11 cellular contexts compared by ENCODE assay signal in genomic region chr14:93958567-93959238, GRCh38. TPM values are rescaled to one million over a fixed set of nuclear protein-coding genes. Genes with fewer than 3 reads are reported as not detected.
DNase-seq lines count a peak whose midpoint lies in the region; ATAC-seq and FAIRE-seq lines count a peak whose summit lies in the region.
"Had no signal": no experiment of that assay in that cellular context is flagged by ENCODE, and none has a peak within 500 bp of the region (broad histone marks: within the 10 kb centered on the region; RNA-seq: fewer than 3 reads in every experiment).

No MANE protein-coding gene starts in this region.

- H3K4me1 Mint-ChIP-seq in activated CD8-positive, alpha-beta memory T cell treated with anti-CD3 and anti-CD28 coated beads, Interleukin-2, amount 10 ng/mL, durations not matched to agents 7 days and 5 days: peaks cover 93% of the 10 kb centered on the region
- peaks cover 99% of the 10 kb centered on the region for H3K4me1 Mint-ChIP-seq in stimulated activated memory B cell treated with anti-CD40 and anti-IgM and Interleukin-4, amounts not matched to agents 10 μg/mL and 1 μg/mL and 100 μg/mL, for 72 hours

- WGBS in esophagus, 2 donors: 86 to 87% methylated on average over 7 of the region's 7 CpGs

- H3K36me3 ChIP-seq in SJSA1: peaks cover 4% of the 10 kb centered on the region; the same call in 1 of the 2 replicates
- no peaks in the 10 kb centered on the region for H3K36me3 ChIP-seq in esophagus (ENCODE audit: control insufficient read depth in 2 of 2, insufficient read depth in 2 of 2, low read length in 1 of 2)

- no peaks in the 10 kb centered on the region for H3K9me3 Mint-ChIP-seq in activated CD8-positive, alpha-beta memory T cell treated with anti-CD3 and anti-CD28 coated beads, Interleukin-2, amount 10 ng/mL, durations not matched to agents 7 days and 5 days (ENCODE audit: low read depth)
- H3K9me3 Mint-ChIP-seq in stimulated activated memory B cell treated with anti-CD40 and anti-IgM and Interleukin-4, amounts not matched to agents 10 μg/mL and 1 μg/mL and 100 μg/mL, for 72 hours: no peaks in the 10 kb centered on the region

- ATAC-seq in activated CD8-positive, alpha-beta memory T cell treated with anti-CD3 and anti-CD28 coated beads, Interleukin-2, amount 10 ng/mL, durations not matched to agents 7 days and 5 days: no peak
- ATAC-seq in stimulated activated memory B cell treated with anti-CD40 and anti-IgM and Interleukin-4, amounts not matched to agents 10 μg/mL and 1 μg/mL and 100 μg/mL, for 72 hours: no peak
- ATAC-seq in GM19035 (IDR thresholded peaks at IDR 0.05; ENCODE audit: unreplicated experiment) (no peak), GM21515 (IDR thresholded peaks at IDR 0.05; ENCODE audit: unreplicated experiment) (no peak)

- peak overlapping the region; percentile 67 for H3K4me3 Mint-ChIP-seq in activated CD8-positive, alpha-beta memory T cell treated with anti-CD3 and anti-CD28 coated beads, Interleukin-2, amount 10 ng/mL, durations not matched to agents 7 days and 5 days
- peak overlapping the region; percentile 70 for H3K4me3 Mint-ChIP-seq in stimulated activated memory B cell treated with anti-CD40 and anti-IgM and Interleukin-4, amounts not matched to agents 10 μg/mL and 1 μg/mL and 100 μg/mL, for 72 hours

- CTCF ChIA-PET in activated CD8-positive, alpha-beta memory T cell treated with anti-CD3 and anti-CD28 coated beads, Interleukin-2, amount 10 ng/mL, durations not matched to agents 7 days and 5 days (lab: Charles Lee): interaction anchor here (1.0 to 17.4 kb wide), 6 partner anchors 12 to 845 kb away, joined by 3 to 309 read pairs (median 4); partner anchors contain the start of gene ASB2

- H3K27ac ChIP-seq in SJSA1: peak overlapping the region; percentile 87
- H3K27ac ChIP-seq in esophagus (ENCODE audit: low read depth in 2 of 2, low read length in 1 of 2): peak overlapping the region; percentile 76 to 86
- H3K27ac ChIP-seq: dorsolateral prefrontal cortex had no signal

- H3K4me1 ChIP-seq in SJSA1 (replicated peaks) (peaks cover 38% of the 10 kb centered on the region), esophagus (ENCODE audit: control insufficient read depth in 2 of 2, insufficient read depth in 2 of 2, low read length in 1 of 2) (peaks cover 9 to 25% of the 10 kb centered on the region in 2 donors)

- H3K9me3 ChIP-seq in SJSA1 (replicated peaks) (no peaks in the 10 kb centered on the region), esophagus (ENCODE audit: control insufficient read depth in 2 of 2, insufficient read depth in 1 of 2, low read depth in 1 of 2, low read length in 1 of 2) (no peaks in the 10 kb centered on the region)

- no peak for DNase-seq in activated CD8-positive, alpha-beta memory T cell treated with anti-CD3 and anti-CD28 coated beads, Interleukin-2, amount 10 ng/mL, durations not matched to agents 7 days and 5 days
- no peak for DNase-seq in activated CD8-positive, alpha-beta memory T cell treated with anti-CD3 and anti-CD28 coated beads, Interleukin-2, amount 50 U/mL, for 4 hours
- no peak for DNase-seq in SJSA1 (ENCODE audit: low read depth in 1 of 2, low spot score in 2 of 2)
- DNase-seq in urothelium cell line (ENCODE audit: low spot score): no peak
- DNase-seq: dorsolateral prefrontal cortex had no signal

- peak overlapping the region; percentile 99 for H3K27ac Mint-ChIP-seq in activated CD8-positive, alpha-beta memory T cell treated with anti-CD3 and anti-CD28 coated beads, Interleukin-2, amount 10 ng/mL, durations not matched to agents 7 days and 5 days
- H3K27ac Mint-ChIP-seq in stimulated activated memory B cell treated with anti-CD40 and anti-IgM and Interleukin-4, amounts not matched to agents 10 μg/mL and 1 μg/mL and 100 μg/mL, for 72 hours: peak overlapping the region; percentile 92

- H3K4me3 ChIP-seq in SJSA1 (no peak overlapping the region), esophagus (ENCODE audit: low read depth in 1 of 2, low read length in 2 of 2) (no peak overlapping the region)
- H3K4me3 ChIP-seq: dorsolateral prefrontal cortex had no signal

- H3K27me3 ChIP-seq in SJSA1 (replicated peaks) (no peaks in the 10 kb centered on the region), esophagus (ENCODE audit: control insufficient read depth in 1 of 2, insufficient read depth in 2 of 2, low read length in 2 of 2) (no peaks in the 10 kb centered on the region)
- H3K27me3 ChIP-seq: dorsolateral prefrontal cortex had no signal

- no peaks in the 10 kb centered on the region for H3K27me3 Mint-ChIP-seq in activated CD8-positive, alpha-beta memory T cell treated with anti-CD3 and anti-CD28 coated beads, Interleukin-2, amount 10 ng/mL, durations not matched to agents 7 days and 5 days
- H3K27me3 Mint-ChIP-seq in stimulated activated memory B cell treated with anti-CD40 and anti-IgM and Interleukin-4, amounts not matched to agents 10 μg/mL and 1 μg/mL and 100 μg/mL, for 72 hours: no peaks in the 10 kb centered on the region

- no peak for FAIRE-seq in urothelium cell line (lab: Jason Lieb, UNC)

- H3K36me3 Mint-ChIP-seq in activated CD8-positive, alpha-beta memory T cell treated with anti-CD3 and anti-CD28 coated beads, Interleukin-2, amount 10 ng/mL, durations not matched to agents 7 days and 5 days: peaks cover 61% of the 10 kb centered on the region
- H3K36me3 Mint-ChIP-seq in stimulated activated memory B cell treated with anti-CD40 and anti-IgM and Interleukin-4, amounts not matched to agents 10 μg/mL and 1 μg/mL and 100 μg/mL, for 72 hours: no peaks in the 10 kb centered on the region

RNA-seq across cellular contexts. Expression of gene ASB2, which starts 17.7 kb away (rescaled TPM):
- 100 to 1,000 TPM; 116 to 177 TPM for total RNA-seq in activated CD8-positive, alpha-beta memory T cell treated with anti-CD3 and anti-CD28 coated beads, Interleukin-2, amount 10 ng/mL, durations not matched to agents 7 days and 5 days
- 14.9 and 22.0 TPM in 2 replicates for total RNA-seq in SJSA1 (2014; rRNA removed; shearing (Covaris generic))
- 1 to 10 TPM; 4.5 to 4.7 TPM for polyA plus RNA-seq in esophagus
- total RNA-seq: H4, temporal lobe had no signal

RNA-seq across cellular contexts. Expression of gene FAM181A, which starts 31.6 kb away (rescaled TPM):
- not detected for total RNA-seq in activated CD8-positive, alpha-beta memory T cell treated with anti-CD3 and anti-CD28 coated beads, Interleukin-2, amount 10 ng/mL, durations not matched to agents 7 days and 5 days
- total RNA-seq in SJSA1 (2014; rRNA removed; shearing (Covaris generic)): not detected in 2 replicates
- not detected for polyA plus RNA-seq in esophagus
- total RNA-seq: H4 had no signal

RNA-seq across cellular contexts. Expression of gene CCDC197, which starts 38.4 kb away (rescaled TPM):
- total RNA-seq in activated CD8-positive, alpha-beta memory T cell treated with anti-CD3 and anti-CD28 coated beads, Interleukin-2, amount 10 ng/mL, durations not matched to agents 7 days and 5 days: under 1 TPM in 1 of 2 experiments, not detected in 1; 0.14 TPM
- not detected in 2 replicates for total RNA-seq in SJSA1 (2014; rRNA removed; shearing (Covaris generic))
- not detected for polyA plus RNA-seq in esophagus
- total RNA-seq: H4, temporal lobe had no signal
